In the genomic region with DNA sequence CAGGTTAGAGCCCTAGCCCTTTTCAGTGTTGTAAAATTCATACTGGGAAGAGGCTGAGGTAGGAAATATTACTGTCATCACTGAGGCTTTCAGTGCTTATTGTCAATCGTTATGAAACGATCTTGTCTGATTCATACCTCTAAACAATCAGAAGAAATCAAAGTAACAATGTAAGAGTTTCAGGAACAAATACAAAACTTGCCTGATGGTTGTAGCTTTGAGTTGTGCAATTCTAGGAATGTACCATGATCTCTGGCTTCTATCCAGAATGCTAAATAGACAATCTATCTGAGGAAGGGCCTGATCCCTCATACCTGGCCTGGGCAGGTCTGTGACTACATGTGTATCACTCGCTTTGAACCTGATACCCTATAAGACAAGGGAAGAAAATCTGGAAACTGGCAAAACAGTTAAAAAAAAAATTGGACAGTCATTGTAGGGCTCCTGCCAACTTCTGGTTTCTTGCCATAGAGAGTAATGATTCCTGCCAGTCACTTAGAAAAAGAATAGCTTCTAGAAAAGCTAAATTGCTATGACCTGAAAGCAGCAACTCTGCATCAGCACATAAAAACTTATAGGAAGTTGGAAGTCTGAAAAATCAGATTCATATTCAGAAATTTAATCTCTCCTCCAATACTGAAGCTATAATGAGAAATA, we compare ENCODE assay signal across 12 cellular contexts.
DNase-seq lines count a peak whose midpoint lies in the region; ATAC-seq, FAIRE-seq and TF ChIP-seq lines count a peak whose summit lies in the region.
"Had no signal": no experiment of that assay in that cellular context is flagged by ENCODE, and none has a peak within 500 bp of the region (broad histone marks: within the 10 kb centered on the region; RNA-seq: fewer than 3 reads in every experiment).

No MANE protein-coding gene starts in this region.

- peak; percentile 85 for ATAC-seq in mucosa of descending colon
- ATAC-seq: CD8-positive, alpha-beta T cell had no signal

- TF ChIP-seq CTCF in epithelial cell of esophagus (IDR thresholded peaks at IDR 0.05; ENCODE audit: insufficient read depth, low read depth, low read length, missing control alignments) (no peak), mucosa of descending colon (IDR thresholded peaks at IDR 0.05) (no peak)

- no peak for DNase-seq in GM12891 (ENCODE audit: insufficient read length, low spot score)
- DNase-seq in NCI-H69 (lab: John Stamatoyannopoulos, UW), result peak; percentile 13
- peak; percentile 92 for DNase-seq in epithelial cell of esophagus (ENCODE audit: low read depth)
- DNase-seq in mucosa of descending colon, result peak in 1 of 3 donors; percentile 4
- no peak for DNase-seq in urothelium cell line (ENCODE audit: low spot score)
- DNase-seq in Kasumi-1 (lab: John Stamatoyannopoulos, UW), result no peak
- DNase-seq in NCI-H1436 (lab: John Stamatoyannopoulos, UW), result no peak
- no peak for DNase-seq in COR-L47 (lab: John Stamatoyannopoulos, UW)
- DNase-seq: CD8-positive, alpha-beta T cell; cerebellar nuclear complex; glutamatergic neuron had no signal

- H3K36me3 ChIP-seq in mucosa of descending colon (ENCODE audit: low read depth), result no peaks in the 10 kb centered on the region
- H3K36me3 ChIP-seq: HAP-1 had no signal

- FAIRE-seq in GM12891 (lab: Jason Lieb, UNC), result peak; percentile 41
- FAIRE-seq in urothelium cell line (lab: Jason Lieb, UNC), result no peak

- H3K9me3 ChIP-seq in mucosa of descending colon, result no peaks in the 10 kb centered on the region
- H3K9me3 ChIP-seq: HAP-1 had no signal

- TF ChIP-seq POLR2A in GM12891 (IDR thresholded peaks at IDR 0.05; ENCODE audit: low read depth, low read length), result no peak

- peaks cover 3% of the 10 kb centered on the region for H3K4me1 ChIP-seq in mucosa of descending colon (ENCODE audit: low read depth)

- H3K4me3 ChIP-seq in epithelial cell of esophagus (ENCODE audit: low read length), result no peak overlapping the region
- H3K4me3 ChIP-seq in mucosa of descending colon, result no peak overlapping the region
- H3K4me3 ChIP-seq: HAP-1 had no signal

- intact Hi-C loops in mucosa of descending colon (cut with DNase I, micrococcal nuclease), result no loop called here

TF ChIP-seq in GM12891, 5 proteins besides CTCF, POLR2A, EP300 and RAD21:
- TF ChIP-seq PAX5 (IDR thresholded peaks at IDR 0.05; ENCODE audit: insufficient read depth, low read length, severe bottlenecking) (no peak), SPI1 (IDR thresholded peaks at IDR 0.05; ENCODE audit: low read depth, low read length) (no peak), POLR2AphosphoS5 (IDR thresholded peaks at IDR 0.05; ENCODE audit: low read depth, low read length) (no peak), POU2F2 (IDR thresholded peaks at IDR 0.05; ENCODE audit: low read depth, low read length) (no peak)
TF ChIP-seq in GM12891: peak in this region for 0.

Comparison
In these comparisons a context has a peak if more than half of its experiments do, and no peak if none do; other contexts are left out.
1. DNase-seq: peak in NCI-H69 (single experiment) and epithelial cell of esophagus (single experiment); none in GM12891 (single experiment), urothelium cell line (single experiment), Kasumi-1 (0 of 2), NCI-H1436 (single experiment) and COR-L47 (single experiment).